In the genomic region with DNA sequence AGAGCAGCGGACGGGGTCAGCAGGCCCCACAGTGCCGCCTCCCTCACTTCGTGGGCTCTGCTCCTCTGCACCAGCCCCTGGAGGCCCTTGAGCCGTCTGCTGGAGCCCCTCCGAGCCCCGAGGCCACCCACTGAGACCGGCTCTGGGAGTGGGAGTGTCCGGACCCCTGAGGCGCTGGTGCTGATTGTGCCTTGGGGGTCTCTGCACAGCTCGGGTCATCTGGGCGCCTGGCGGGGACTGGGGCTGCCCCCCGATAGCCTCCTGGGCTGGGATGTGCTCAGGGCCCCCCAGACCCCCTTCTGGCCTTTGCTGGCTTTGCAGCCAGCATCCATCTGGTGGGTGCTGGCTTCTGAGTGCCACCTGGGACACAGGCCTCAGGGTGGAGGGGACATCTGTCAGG, we compare ENCODE assay signal across 18 cellular contexts. TPM values are rescaled to one million over a fixed set of nuclear protein-coding genes. Genes with fewer than 3 reads are reported as not detected.
DNase-seq lines count a peak whose midpoint lies in the region; ATAC-seq and TF ChIP-seq lines count a peak whose summit lies in the region.
"Had no signal": no experiment of that assay in that cellular context is flagged by ENCODE, and none has a peak within 500 bp of the region (broad histone marks: within the 10 kb centered on the region; RNA-seq: fewer than 3 reads in every experiment).

No MANE protein-coding gene starts in this region.

- ATAC-seq in WTC11 = no peak

- peaks cover 36% of the 10 kb centered on the region for H3K79me1 ChIP-seq in neuronal stem cell (ENCODE audit: low read depth, low read length)

- H3K4me3 Mint-ChIP-seq in WTC11 = no peak overlapping the region
- H3K4me3 Mint-ChIP-seq: central memory CD8-positive, alpha-beta T cell had no signal

- no peak overlapping the region for H2BK15ac ChIP-seq in neuronal stem cell (ENCODE audit: low read length)

- no peak overlapping the region for H2AK5ac ChIP-seq in neuronal stem cell (ENCODE audit: low read depth, low read length)

- H3K4me1 ChIP-seq in BLaER1 (peaks cover 21% of the 10 kb centered on the region), neuronal stem cell (ENCODE audit: control insufficient read depth in 2 of 2, insufficient read depth in 1 of 2, low read depth in 1 of 2, low read length in 2 of 2) (peaks cover 0 to 5% of the 10 kb centered on the region in 2 donors)

- no peak for DNase-seq in GM12865 (ENCODE audit: low read depth)
- no peak for DNase-seq in WTC11 (ENCODE audit: low spot score)
- DNase-seq in neuronal stem cell (ENCODE audit: low spot score) = no peak
- no peak for DNase-seq in ACHN
- DNase-seq in activated gamma-delta T cell (lab: John Stamatoyannopoulos, UW) = no peak
- DNase-seq in NCI-H526 (lab: John Stamatoyannopoulos, UW) = no peak
- DNase-seq: activated CD4-positive, alpha-beta T cell treated with anti-CD3 and anti-CD28 coated beads, Interleukin-2, amount 50 U/mL, for 1 hour; activated gamma-delta T cell treated with Interleukin-2 at 50 U/mL for 16 hours; AML-193; esophagus squamous epithelium; left lung; NCI-H510A treated with DMSO at 0.1 percent for 48 hours; retina had no signal

- H3K27ac ChIP-seq in BLaER1 = no peak overlapping the region
- H3K27ac ChIP-seq in neuronal stem cell (replicated peaks; ENCODE audit: low read length) = peak overlapping the region; percentile 15
- H3K27ac ChIP-seq: left lung, neutrophil had no signal

- H3K27me3 ChIP-seq in BLaER1 = no peaks in the 10 kb centered on the region
- H3K27me3 ChIP-seq in neuronal stem cell (ENCODE audit: control insufficient read depth in 3 of 3, insufficient read depth in 3 of 3, low read depth in 1 of 3, low read length in 3 of 3) = no peaks in the 10 kb centered on the region
- H3K27me3 ChIP-seq: adrenal gland, esophagus squamous epithelium, left lung, neutrophil had no signal

- peak overlapping the region; percentile 0 for H2BK5ac ChIP-seq in neuronal stem cell (ENCODE audit: low read length)

- no peak overlapping the region for H2AFZ ChIP-seq in neuronal stem cell (ENCODE audit: low read length)

- no peak overlapping the region for H4K8ac ChIP-seq in neuronal stem cell (ENCODE audit: low read depth, low read length)

- H3K36me3 Mint-ChIP-seq in WTC11 = peaks cover 3% of the 10 kb centered on the region; the same call in 1 of the 2 replicates

- H3K27ac Mint-ChIP-seq in WTC11 = no peak overlapping the region

- H4K20me1 ChIP-seq in BLaER1 = peaks cover 98% of the 10 kb centered on the region

- no peak overlapping the region for H3K9ac ChIP-seq in BLaER1
- no peak overlapping the region for H3K9ac ChIP-seq in neuronal stem cell (ENCODE audit: low read depth, low read length, poor library complexity)

- H3K9me3 Mint-ChIP-seq in WTC11 = no peaks in the 10 kb centered on the region
- H3K9me3 Mint-ChIP-seq: central memory CD8-positive, alpha-beta T cell had no signal

- POLR2A ChIA-PET in WTC11 (lab: Charles Lee) = no interaction called here

- TF ChIP-seq CTCF in GM12865 (IDR thresholded peaks at IDR 0.05; ENCODE audit: insufficient read depth, low read depth, low read length, missing control alignments) (peak; percentile 20), WTC11 (IDR thresholded peaks at IDR 0.05) (0 out of 2 replicates have a peak, but pooled peaks have one; percentile 10)

- H3K4me3 ChIP-seq in BLaER1 (no peak overlapping the region), GM12865 (ENCODE audit: low read depth, low read length) (no peak overlapping the region), neuronal stem cell (ENCODE audit: low read length in 2 of 2) (no peak overlapping the region)
- H3K4me3 ChIP-seq: adrenal gland, esophagus squamous epithelium, left lung had no signal

- H3K4me2 ChIP-seq in BLaER1 (0 out of 2 replicates have a peak overlapping the region, but pooled peaks have one; percentile 14), neuronal stem cell (ENCODE audit: insufficient read depth, low read length, poor library complexity, severe bottlenecking) (no peak overlapping the region)

- H3K36me3 ChIP-seq in BLaER1 (peaks cover 95% of the 10 kb centered on the region), neuronal stem cell (replicated peaks in 1 of 2; ENCODE audit: control insufficient read depth in 2 of 2, insufficient read depth in 2 of 2, low read length in 2 of 2) (peaks cover 13 to 72% of the 10 kb centered on the region in 2 donors)

- H3K14ac ChIP-seq in neuronal stem cell (ENCODE audit: low read length) = no peak overlapping the region

- CTCF ChIA-PET in WTC11 (lab: Charles Lee) = interaction anchor here (0.6 to 4.0 kb wide), 25 partner anchors 9 to 194 kb away, joined by 3 to 46 read pairs (median 4); a partner anchor contains a TSS

- no peaks in the 10 kb centered on the region for H3K9me3 ChIP-seq in BLaER1
- no peaks in the 10 kb centered on the region for H3K9me3 ChIP-seq in neuronal stem cell (replicated peaks in 1 of 2; ENCODE audit: control insufficient read depth in 2 of 2, insufficient read depth in 1 of 2, low read depth in 1 of 2, low read length in 2 of 2)
- H3K9me3 ChIP-seq: adrenal gland, esophagus squamous epithelium, left lung, neutrophil had no signal

- H3K4ac ChIP-seq in neuronal stem cell (ENCODE audit: low read length) = no peak overlapping the region

- in situ Hi-C loops in ACHN (cut with HindIII; ENCODE audit: low pct_ligation_motif_present, low pct_unique_long_range_greater_than_20kb, low sequenced_read_pairs) = no loop called here

- H3K18ac ChIP-seq in neuronal stem cell (ENCODE audit: low read length) = peak overlapping the region; percentile 22

- H3K4me1 Mint-ChIP-seq in WTC11 = peaks cover 8% of the 10 kb centered on the region
- H3K4me1 Mint-ChIP-seq: central memory CD8-positive, alpha-beta T cell had no signal

- H4K91ac ChIP-seq in neuronal stem cell (ENCODE audit: low read depth, low read length, poor library complexity) = no peak overlapping the region

- no peak overlapping the region for H2BK12ac ChIP-seq in neuronal stem cell (ENCODE audit: low read length)

- H3K27me3 Mint-ChIP-seq in WTC11 (ENCODE audit: low read depth) = no peaks in the 10 kb centered on the region
- H3K27me3 Mint-ChIP-seq: central memory CD8-positive, alpha-beta T cell had no signal

- no peak overlapping the region for H3K23ac ChIP-seq in neuronal stem cell (ENCODE audit: low read depth, low read length, poor library complexity)

- H2BK120ac ChIP-seq in neuronal stem cell (ENCODE audit: low read depth, low read length) = no peak overlapping the region

- WGBS in neuronal stem cell (ENCODE audit: extremely low coverage in 2 of 2, insufficient read length in 2 of 2, insufficient replicate concordance in 1 of 2), 2 donors = no CpG with 5 or more reads among the region's 14 CpGs

TF ChIP-seq in WTC11, 78 proteins besides CTCF, POLR2A, EP300 and RAD21:
- TF ChIP-seq GTF2I (CRISPR knock-in tag; conservative IDR thresholded peaks at IDR 0.05) = no peak
- TF ChIP-seq ETV6 (CRISPR knock-in tag; IDR thresholded peaks at IDR 0.05) = no peak
- no peak for TF ChIP-seq NR1H2 (CRISPR knock-in tag; IDR thresholded peaks at IDR 0.05)
- TF ChIP-seq, protein P1, sequence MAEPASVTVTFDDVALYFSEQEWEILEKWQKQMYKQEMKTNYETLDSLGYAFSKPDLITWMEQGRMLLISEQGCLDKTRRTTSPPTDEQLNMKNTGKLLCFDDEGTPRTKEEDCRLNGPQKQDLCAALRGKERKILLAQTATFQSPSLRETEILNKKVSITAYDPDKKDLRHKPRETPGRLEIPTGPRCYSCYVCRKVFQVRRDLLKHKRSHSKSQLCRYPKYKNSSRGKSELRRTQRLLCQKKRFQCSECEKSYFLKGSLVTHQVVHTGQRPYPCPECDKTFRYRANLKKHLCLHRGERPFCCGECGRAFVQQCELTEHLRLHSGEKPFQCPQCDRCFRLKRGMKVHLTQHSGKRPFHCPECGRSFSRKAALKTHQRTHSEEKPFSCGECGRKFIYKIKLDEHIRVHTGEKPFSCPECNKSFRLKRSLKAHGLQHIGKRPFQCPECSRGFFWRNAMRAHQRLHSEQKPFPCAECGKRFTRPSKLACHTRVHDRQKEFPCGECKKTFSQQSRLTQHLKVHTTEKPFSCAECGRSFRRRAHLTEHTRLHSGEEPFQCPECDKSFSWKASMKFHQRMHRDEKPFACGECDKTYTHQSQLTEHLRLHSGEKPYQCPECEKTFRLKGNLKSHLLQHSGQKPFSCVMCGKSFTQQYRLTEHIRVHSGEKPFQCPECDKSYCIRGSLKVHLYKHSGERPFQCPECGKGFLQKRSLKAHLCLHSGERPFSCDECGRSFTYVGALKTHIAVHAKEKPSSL (CRISPR knock-in tag; conservative IDR thresholded peaks at IDR 0.05) = no peak
- TF ChIP-seq, protein P2, sequence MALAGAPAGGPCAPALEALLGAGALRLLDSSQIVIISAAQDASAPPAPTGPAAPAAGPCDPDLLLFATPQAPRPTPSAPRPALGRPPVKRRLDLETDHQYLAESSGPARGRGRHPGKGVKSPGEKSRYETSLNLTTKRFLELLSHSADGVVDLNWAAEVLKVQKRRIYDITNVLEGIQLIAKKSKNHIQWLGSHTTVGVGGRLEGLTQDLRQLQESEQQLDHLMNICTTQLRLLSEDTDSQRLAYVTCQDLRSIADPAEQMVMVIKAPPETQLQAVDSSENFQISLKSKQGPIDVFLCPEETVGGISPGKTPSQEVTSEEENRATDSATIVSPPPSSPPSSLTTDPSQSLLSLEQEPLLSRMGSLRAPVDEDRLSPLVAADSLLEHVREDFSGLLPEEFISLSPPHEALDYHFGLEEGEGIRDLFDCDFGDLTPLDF (CRISPR knock-in tag; IDR thresholded peaks at IDR 0.05) = no peak
- no peak for TF ChIP-seq MYBL2 (CRISPR knock-in tag; IDR thresholded peaks at IDR 0.05)
- no peak for TF ChIP-seq SOX15 (CRISPR knock-in tag; IDR thresholded peaks at IDR 0.05)
- TF ChIP-seq ZNF317 (CRISPR knock-in tag; IDR thresholded peaks at IDR 0.05; ENCODE audit: borderline replicate concordance, low read depth) = no peak

RNA-seq across cellular contexts. Expression of a gene that starts 15.4 kb away (rescaled TPM):
- 21.9 to 23.6 TPM (median 23.4 TPM) in 3 replicates for total RNA-seq in WTC11 (2021)
- polyA plus RNA-seq in neuronal stem cell (2013, experiment 1 of 2) = 14.0 TPM
- polyA plus RNA-seq in neuronal stem cell (2013, experiment 2 of 2) = 12.8 TPM
- total RNA-seq: mononuclear cell had no signal

RNA-seq across cellular contexts. Expression of a gene that starts 16.8 kb away (rescaled TPM):
- total RNA-seq in WTC11 (2021) = 106 to 112 TPM (median 106 TPM) in 3 replicates
- 35.0 TPM for polyA plus RNA-seq in neuronal stem cell (2013, experiment 1 of 2)
- 34.0 TPM for polyA plus RNA-seq in neuronal stem cell (2013, experiment 2 of 2)

RNA-seq across cellular contexts. Expression of a gene that starts 19.2 kb away (rescaled TPM):
- total RNA-seq in WTC11 (2021) = 262 to 277 TPM (median 270 TPM) in 3 replicates
- polyA plus RNA-seq in neuronal stem cell (2013, experiment 1 of 2) = 106 TPM
- polyA plus RNA-seq in neuronal stem cell (2013, experiment 2 of 2) = 101 TPM

RNA-seq across cellular contexts. Expression of a gene that starts 26.0 kb away (rescaled TPM):
- 189 to 190 TPM (median 189 TPM) in 3 replicates for total RNA-seq in WTC11 (2021)
- polyA plus RNA-seq in neuronal stem cell (2013, experiment 1 of 2) = 98.3 TPM
- 99.9 TPM for polyA plus RNA-seq in neuronal stem cell (2013, experiment 2 of 2)

RNA-seq across cellular contexts. Expression of a gene that starts 46.7 kb away (rescaled TPM):
- total RNA-seq in WTC11 (2021) = 256 to 298 TPM (median 256 TPM) in 3 replicates
- 218 TPM for polyA plus RNA-seq in neuronal stem cell (2013, experiment 1 of 2)
- 217 TPM for polyA plus RNA-seq in neuronal stem cell (2013, experiment 2 of 2)
